1 cellular context compared by ENCODE assay signal in genomic region chrX:123959281-123960063, GRCh38.
TF ChIP-seq lines count a peak whose summit lies in the region.

No MANE protein-coding gene starts in this region.

TF ChIP-seq in K562, 482 proteins besides CTCF, POLR2A, EP300 and RAD21 (continued from another document and continues in another):
- TF ChIP-seq, protein P1, sequence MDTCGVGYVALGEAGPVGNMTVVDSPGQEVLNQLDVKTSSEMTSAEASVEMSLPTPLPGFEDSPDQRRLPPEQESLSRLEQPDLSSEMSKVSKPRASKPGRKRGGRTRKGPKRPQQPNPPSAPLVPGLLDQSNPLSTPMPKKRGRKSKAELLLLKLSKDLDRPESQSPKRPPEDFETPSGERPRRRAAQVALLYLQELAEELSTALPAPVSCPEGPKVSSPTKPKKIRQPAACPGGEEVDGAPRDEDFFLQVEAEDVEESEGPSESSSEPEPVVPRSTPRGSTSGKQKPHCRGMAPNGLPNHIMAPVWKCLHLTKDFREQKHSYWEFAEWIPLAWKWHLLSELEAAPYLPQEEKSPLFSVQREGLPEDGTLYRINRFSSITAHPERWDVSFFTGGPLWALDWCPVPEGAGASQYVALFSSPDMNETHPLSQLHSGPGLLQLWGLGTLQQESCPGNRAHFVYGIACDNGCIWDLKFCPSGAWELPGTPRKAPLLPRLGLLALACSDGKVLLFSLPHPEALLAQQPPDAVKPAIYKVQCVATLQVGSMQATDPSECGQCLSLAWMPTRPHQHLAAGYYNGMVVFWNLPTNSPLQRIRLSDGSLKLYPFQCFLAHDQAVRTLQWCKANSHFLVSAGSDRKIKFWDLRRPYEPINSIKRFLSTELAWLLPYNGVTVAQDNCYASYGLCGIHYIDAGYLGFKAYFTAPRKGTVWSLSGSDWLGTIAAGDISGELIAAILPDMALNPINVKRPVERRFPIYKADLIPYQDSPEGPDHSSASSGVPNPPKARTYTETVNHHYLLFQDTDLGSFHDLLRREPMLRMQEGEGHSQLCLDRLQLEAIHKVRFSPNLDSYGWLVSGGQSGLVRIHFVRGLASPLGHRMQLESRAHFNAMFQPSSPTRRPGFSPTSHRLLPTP (IDR thresholded peaks at IDR 0.05; ENCODE audit: borderline replicate concordance, extremely low read depth, insufficient read length): no peak
- TF ChIP-seq ATF4 (CRISPR knock-in tag; IDR thresholded peaks at IDR 0.05): no peak
- TF ChIP-seq SIN3B (IDR thresholded peaks at IDR 0.05; ENCODE audit: low read depth): no peak
- TF ChIP-seq MCM2 (IDR thresholded peaks at IDR 0.05; ENCODE audit: low read depth): no peak
- TF ChIP-seq TCFL5 (CRISPR knock-in tag; conservative IDR thresholded peaks at IDR 0.05): no peak
- no peak for TF ChIP-seq GTF2F1 (IDR thresholded peaks at IDR 0.05; ENCODE audit: low read depth, low read length)
- no peak; the same call in 1 of the 2 replicates for TF ChIP-seq CBX1 (IDR thresholded peaks at IDR 0.05; ENCODE audit: low read depth)
- TF ChIP-seq FOXJ2 (tag; IDR thresholded peaks at IDR 0.05): no peak
- no peak for TF ChIP-seq ETS1 (conservative IDR thresholded peaks at IDR 0.05; ENCODE audit: control insufficient read depth, low read depth, low read length)
- no peak for TF ChIP-seq RB1 (IDR thresholded peaks at IDR 0.05; ENCODE audit: low read depth)
- TF ChIP-seq PHTF2 (CRISPR knock-in tag; IDR thresholded peaks at IDR 0.05): no peak
- TF ChIP-seq DDX20 (tag; IDR thresholded peaks at IDR 0.05; ENCODE audit: low read depth): no peak
- TF ChIP-seq TARDBP (IDR thresholded peaks at IDR 0.05): no peak
- no peak for TF ChIP-seq MEIS2 (IDR thresholded peaks at IDR 0.05; ENCODE audit: partially characterized antibody)
- no peak for TF ChIP-seq LCOR (CRISPR knock-in tag; IDR thresholded peaks at IDR 0.05)
- TF ChIP-seq NEUROD1 (IDR thresholded peaks at IDR 0.05; ENCODE audit: borderline replicate concordance, low read depth, low read length, partially characterized antibody): peak; percentile 28
- no peak for TF ChIP-seq SOX6 (IDR thresholded peaks at IDR 0.05)
- TF ChIP-seq CREM (IDR thresholded peaks at IDR 0.05; ENCODE audit: low read depth): 0 out of 2 replicates have a peak, but pooled peaks have one; percentile 21
- no peak for TF ChIP-seq ZNF197 (CRISPR knock-in tag; IDR thresholded peaks at IDR 0.05; ENCODE audit: low read depth)
- TF ChIP-seq JUN (IDR thresholded peaks at IDR 0.05; ENCODE audit: borderline replicate concordance, low read depth, low read length): no peak
- TF ChIP-seq JUN (CRISPR knock-in tag; IDR thresholded peaks at IDR 0.05; ENCODE audit: borderline replicate concordance): no peak
- TF ChIP-seq BDP1 (IDR thresholded peaks at IDR 0.05; ENCODE audit: insufficient read depth, insufficient read length): no peak
- no peak for TF ChIP-seq KDM1A (IDR thresholded peaks at IDR 0.05)
- TF ChIP-seq CHD2 (IDR thresholded peaks at IDR 0.05; ENCODE audit: low read depth, low read length): no peak
- TF ChIP-seq SMC3 (conservative IDR thresholded peaks at IDR 0.05; ENCODE audit: insufficient read depth, low read depth, low read length): no peak
- peak; percentile 81 for TF ChIP-seq ZFX (CRISPR knock-in tag; IDR thresholded peaks at IDR 0.05)
- TF ChIP-seq ZNF24 (IDR thresholded peaks at IDR 0.05): no peak
- no peak for TF ChIP-seq ZNF277 (CRISPR knock-in tag; IDR thresholded peaks at IDR 0.05; ENCODE audit: borderline replicate concordance)
- TF ChIP-seq CBFA2T3 (IDR thresholded peaks at IDR 0.05): no peak
- no peak for TF ChIP-seq PCBP2 (IDR thresholded peaks at IDR 0.05; ENCODE audit: low read depth, low read length, poor library complexity, severe bottlenecking)
- no peak for TF ChIP-seq BHLHE40 (IDR thresholded peaks at IDR 0.05; ENCODE audit: low read length)
- no peak for TF ChIP-seq EWSR1 (IDR thresholded peaks at IDR 0.05; ENCODE audit: borderline replicate concordance, low read depth, partially characterized antibody)
- TF ChIP-seq ZNF445 (CRISPR knock-in tag; IDR thresholded peaks at IDR 0.05; ENCODE audit: low read depth): no peak
- no peak for TF ChIP-seq ZNF830 (CRISPR knock-in tag; IDR thresholded peaks at IDR 0.05)
- no peak for TF ChIP-seq PPARD (CRISPR knock-in tag; IDR thresholded peaks at IDR 0.05)
- no peak for TF ChIP-seq CHCHD3 (CRISPR knock-in tag; IDR thresholded peaks at IDR 0.05)
- no peak for TF ChIP-seq ZNF165 (CRISPR knock-in tag; IDR thresholded peaks at IDR 0.05; ENCODE audit: borderline replicate concordance)
- TF ChIP-seq, protein P2, sequence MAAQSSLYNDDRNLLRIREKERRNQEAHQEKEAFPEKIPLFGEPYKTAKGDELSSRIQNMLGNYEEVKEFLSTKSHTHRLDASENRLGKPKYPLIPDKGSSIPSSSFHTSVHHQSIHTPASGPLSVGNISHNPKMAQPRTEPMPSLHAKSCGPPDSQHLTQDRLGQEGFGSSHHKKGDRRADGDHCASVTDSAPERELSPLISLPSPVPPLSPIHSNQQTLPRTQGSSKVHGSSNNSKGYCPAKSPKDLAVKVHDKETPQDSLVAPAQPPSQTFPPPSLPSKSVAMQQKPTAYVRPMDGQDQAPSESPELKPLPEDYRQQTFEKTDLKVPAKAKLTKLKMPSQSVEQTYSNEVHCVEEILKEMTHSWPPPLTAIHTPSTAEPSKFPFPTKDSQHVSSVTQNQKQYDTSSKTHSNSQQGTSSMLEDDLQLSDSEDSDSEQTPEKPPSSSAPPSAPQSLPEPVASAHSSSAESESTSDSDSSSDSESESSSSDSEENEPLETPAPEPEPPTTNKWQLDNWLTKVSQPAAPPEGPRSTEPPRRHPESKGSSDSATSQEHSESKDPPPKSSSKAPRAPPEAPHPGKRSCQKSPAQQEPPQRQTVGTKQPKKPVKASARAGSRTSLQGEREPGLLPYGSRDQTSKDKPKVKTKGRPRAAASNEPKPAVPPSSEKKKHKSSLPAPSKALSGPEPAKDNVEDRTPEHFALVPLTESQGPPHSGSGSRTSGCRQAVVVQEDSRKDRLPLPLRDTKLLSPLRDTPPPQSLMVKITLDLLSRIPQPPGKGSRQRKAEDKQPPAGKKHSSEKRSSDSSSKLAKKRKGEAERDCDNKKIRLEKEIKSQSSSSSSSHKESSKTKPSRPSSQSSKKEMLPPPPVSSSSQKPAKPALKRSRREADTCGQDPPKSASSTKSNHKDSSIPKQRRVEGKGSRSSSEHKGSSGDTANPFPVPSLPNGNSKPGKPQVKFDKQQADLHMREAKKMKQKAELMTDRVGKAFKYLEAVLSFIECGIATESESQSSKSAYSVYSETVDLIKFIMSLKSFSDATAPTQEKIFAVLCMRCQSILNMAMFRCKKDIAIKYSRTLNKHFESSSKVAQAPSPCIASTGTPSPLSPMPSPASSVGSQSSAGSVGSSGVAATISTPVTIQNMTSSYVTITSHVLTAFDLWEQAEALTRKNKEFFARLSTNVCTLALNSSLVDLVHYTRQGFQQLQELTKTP (IDR thresholded peaks at IDR 0.05; ENCODE audit: low read depth in 1 of 2, partially characterized antibody in 2 of 2): no peak
- no peak for TF ChIP-seq ZNF124 (CRISPR knock-in tag; IDR thresholded peaks at IDR 0.05)
- no peak for TF ChIP-seq ZNF232 (CRISPR knock-in tag; IDR thresholded peaks at IDR 0.05)
- TF ChIP-seq IFI16 (CRISPR knock-in tag; IDR thresholded peaks at IDR 0.05): no peak
- 0 out of 2 replicates have a peak, but pooled peaks have one; percentile 11 for TF ChIP-seq ZNF644 (tag; IDR thresholded peaks at IDR 0.05; ENCODE audit: low read depth)
- TF ChIP-seq, protein P3, sequence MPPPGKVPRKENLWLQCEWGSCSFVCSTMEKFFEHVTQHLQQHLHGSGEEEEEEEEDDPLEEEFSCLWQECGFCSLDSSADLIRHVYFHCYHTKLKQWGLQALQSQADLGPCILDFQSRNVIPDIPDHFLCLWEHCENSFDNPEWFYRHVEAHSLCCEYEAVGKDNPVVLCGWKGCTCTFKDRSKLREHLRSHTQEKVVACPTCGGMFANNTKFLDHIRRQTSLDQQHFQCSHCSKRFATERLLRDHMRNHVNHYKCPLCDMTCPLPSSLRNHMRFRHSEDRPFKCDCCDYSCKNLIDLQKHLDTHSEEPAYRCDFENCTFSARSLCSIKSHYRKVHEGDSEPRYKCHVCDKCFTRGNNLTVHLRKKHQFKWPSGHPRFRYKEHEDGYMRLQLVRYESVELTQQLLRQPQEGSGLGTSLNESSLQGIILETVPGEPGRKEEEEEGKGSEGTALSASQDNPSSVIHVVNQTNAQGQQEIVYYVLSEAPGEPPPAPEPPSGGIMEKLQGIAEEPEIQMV (tag; conservative IDR thresholded peaks at IDR 0.05; ENCODE audit: low read depth): no peak
- TF ChIP-seq TRIM24 (IDR thresholded peaks at IDR 0.05): 0 out of 4 replicates have a peak, but pooled peaks of 1 of the 2 experiments have one; percentile 4
- TF ChIP-seq CREBBP (IDR thresholded peaks at IDR 0.05; ENCODE audit: low read depth, low read length): no peak
- peak; percentile 67 for TF ChIP-seq KDM5B (IDR thresholded peaks at IDR 0.05; ENCODE audit: insufficient replicate concordance, low read depth, low read length)
- no peak for TF ChIP-seq CXXC5 (CRISPR knock-in tag; IDR thresholded peaks at IDR 0.05)
- no peak for TF ChIP-seq HEY1 (CRISPR knock-in tag; IDR thresholded peaks at IDR 0.05; ENCODE audit: borderline replicate concordance)
- no peak for TF ChIP-seq RFX1 (IDR thresholded peaks at IDR 0.05)
- no peak for TF ChIP-seq NR2F6 (CRISPR knock-in tag; IDR thresholded peaks at IDR 0.05)
- peak; percentile 2; the same call in 1 of the 2 replicates for TF ChIP-seq GABPA (tag; conservative IDR thresholded peaks at IDR 0.05; ENCODE audit: low read depth)
- TF ChIP-seq HNRNPL (IDR thresholded peaks at IDR 0.05; ENCODE audit: low read depth, low read length): no peak
- peak in 1 of 2 experiments; percentile 47 for TF ChIP-seq E2F6 (IDR thresholded peaks at IDR 0.05; ENCODE audit: borderline replicate concordance in 1 of 2, extremely low read depth in 1 of 2, insufficient read depth in 1 of 2, insufficient read length in 1 of 2, low read depth in 1 of 2, low read length in 1 of 2, poor library complexity in 1 of 2, severe bottlenecking in 1 of 2)
- no peak for TF ChIP-seq PML (IDR thresholded peaks at IDR 0.05; ENCODE audit: low read length)
- TF ChIP-seq ZKSCAN3 (CRISPR knock-in tag; IDR thresholded peaks at IDR 0.05): no peak
- TF ChIP-seq, protein P4, sequence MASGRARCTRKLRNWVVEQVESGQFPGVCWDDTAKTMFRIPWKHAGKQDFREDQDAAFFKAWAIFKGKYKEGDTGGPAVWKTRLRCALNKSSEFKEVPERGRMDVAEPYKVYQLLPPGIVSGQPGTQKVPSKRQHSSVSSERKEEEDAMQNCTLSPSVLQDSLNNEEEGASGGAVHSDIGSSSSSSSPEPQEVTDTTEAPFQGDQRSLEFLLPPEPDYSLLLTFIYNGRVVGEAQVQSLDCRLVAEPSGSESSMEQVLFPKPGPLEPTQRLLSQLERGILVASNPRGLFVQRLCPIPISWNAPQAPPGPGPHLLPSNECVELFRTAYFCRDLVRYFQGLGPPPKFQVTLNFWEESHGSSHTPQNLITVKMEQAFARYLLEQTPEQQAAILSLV (tag; IDR thresholded peaks at IDR 0.05): no peak
- no peak for TF ChIP-seq FOXK1 (CRISPR knock-in tag; IDR thresholded peaks at IDR 0.05; ENCODE audit: borderline replicate concordance)
- TF ChIP-seq POU5F1 (IDR thresholded peaks at IDR 0.05; ENCODE audit: borderline replicate concordance, low read depth, low read length, partially characterized antibody): no peak
- TF ChIP-seq FOXM1 (IDR thresholded peaks at IDR 0.05; ENCODE audit: low read depth): no peak
- no peak for TF ChIP-seq FOXM1 (CRISPR knock-in tag; IDR thresholded peaks at IDR 0.05; ENCODE audit: low read depth)
- TF ChIP-seq, protein P5, sequence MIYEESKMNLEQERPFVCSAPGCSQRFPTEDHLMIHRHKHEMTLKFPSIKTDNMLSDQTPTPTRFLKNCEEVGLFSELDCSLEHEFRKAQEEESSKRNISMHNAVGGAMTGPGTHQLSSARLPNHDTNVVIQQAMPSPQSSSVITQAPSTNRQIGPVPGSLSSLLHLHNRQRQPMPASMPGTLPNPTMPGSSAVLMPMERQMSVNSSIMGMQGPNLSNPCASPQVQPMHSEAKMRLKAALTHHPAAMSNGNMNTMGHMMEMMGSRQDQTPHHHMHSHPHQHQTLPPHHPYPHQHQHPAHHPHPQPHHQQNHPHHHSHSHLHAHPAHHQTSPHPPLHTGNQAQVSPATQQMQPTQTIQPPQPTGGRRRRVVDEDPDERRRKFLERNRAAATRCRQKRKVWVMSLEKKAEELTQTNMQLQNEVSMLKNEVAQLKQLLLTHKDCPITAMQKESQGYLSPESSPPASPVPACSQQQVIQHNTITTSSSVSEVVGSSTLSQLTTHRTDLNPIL (CRISPR knock-in tag; IDR thresholded peaks at IDR 0.05): no peak
- TF ChIP-seq ZNF780A (CRISPR knock-in tag; IDR thresholded peaks at IDR 0.05): no peak
- no peak for TF ChIP-seq ZNF589 (CRISPR knock-in tag; IDR thresholded peaks at IDR 0.05; ENCODE audit: low read depth)
- no peak for TF ChIP-seq CCNT2 (IDR thresholded peaks at IDR 0.05; ENCODE audit: borderline replicate concordance, extremely low read depth, insufficient read length, low read depth, low read length)
- no peak for TF ChIP-seq MTA2 (IDR thresholded peaks at IDR 0.05; ENCODE audit: low read depth)
